10 cellular contexts compared by ENCODE assay signal in the genomic region with DNA sequence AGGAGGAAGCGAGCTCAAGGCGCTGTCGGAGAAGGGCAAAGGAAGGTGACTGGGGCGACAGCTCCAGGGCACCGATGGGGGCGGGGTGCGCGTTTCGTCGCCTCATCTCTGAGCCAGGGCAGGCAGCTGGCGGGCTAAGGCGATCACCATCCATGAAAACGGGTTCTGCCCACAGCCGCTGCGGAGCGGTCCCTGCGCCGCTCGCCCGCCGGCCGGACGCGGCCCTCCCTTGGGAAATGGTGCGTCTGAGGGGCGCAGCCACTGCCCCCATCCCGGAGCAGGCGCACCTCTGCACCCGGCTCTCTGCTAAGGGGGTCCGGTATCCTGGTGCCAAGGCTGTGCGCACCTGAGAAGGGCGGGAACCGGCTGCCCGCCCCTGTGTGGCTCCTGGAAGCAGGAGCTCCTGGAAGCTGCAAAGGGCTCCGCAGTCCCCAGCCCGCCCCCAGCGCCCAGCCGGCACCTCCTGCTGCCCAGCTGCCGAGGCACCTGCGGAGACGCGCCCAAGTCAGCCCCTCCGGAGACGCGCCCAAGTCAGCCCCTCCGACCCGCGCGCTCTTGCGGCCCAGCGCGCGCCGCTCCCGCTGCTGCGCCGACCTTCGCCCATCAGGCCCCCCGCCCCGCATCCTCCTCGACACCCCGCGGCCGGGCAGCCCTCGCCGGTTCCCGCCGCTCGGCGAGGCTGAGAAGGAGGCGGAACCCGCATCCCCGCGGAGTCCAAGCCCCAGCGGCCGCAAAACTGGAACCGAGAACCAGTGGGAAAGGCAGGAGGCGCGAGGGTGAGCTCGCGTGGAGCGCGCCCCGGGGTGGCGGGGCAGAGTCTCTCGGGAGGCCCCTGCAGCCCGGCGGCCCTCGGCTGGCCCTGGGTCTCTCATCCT. TPM values are rescaled to one million over a fixed set of nuclear protein-coding genes. Genes with fewer than 3 reads are reported as not detected.
DNase-seq lines count a peak whose midpoint lies in the region; ATAC-seq, FAIRE-seq and TF ChIP-seq lines count a peak whose summit lies in the region.
"Had no signal": no experiment of that assay in that cellular context is flagged by ENCODE, and none has a peak within 500 bp of the region (broad histone marks: within the 10 kb centered on the region; RNA-seq: fewer than 3 reads in every experiment).

No MANE protein-coding gene starts in this region.

- H3K9ac ChIP-seq in HepG2 (ENCODE audit: insufficient read depth, low read depth, low read length): no peak overlapping the region

- BruUV-seq in HepG2 (replicated peaks; lab: Mats Ljungman, UMichigan): no TSS peak

- H4K20me1 ChIP-seq in HepG2 (ENCODE audit: insufficient read depth, low read length): no peaks in the 10 kb centered on the region

- no peaks in the 10 kb centered on the region for H3K9me3 ChIP-seq in heart right ventricle
- no peaks in the 10 kb centered on the region for H3K9me3 ChIP-seq in HepG2 (ENCODE audit: low read length)
- H3K9me3 ChIP-seq in upper lobe of left lung: no peaks in the 10 kb centered on the region

- no peaks in the 10 kb centered on the region for H3K36me3 ChIP-seq in heart right ventricle
- H3K36me3 ChIP-seq in HepG2 (replicated peaks in 1 of 2; ENCODE audit: control insufficient read depth in 1 of 2, insufficient read depth in 2 of 2, low read length in 2 of 2): no peaks in the 10 kb centered on the region
- H3K36me3 ChIP-seq in upper lobe of left lung: no peaks in the 10 kb centered on the region

- POLR2A ChIA-PET in HepG2 (lab: Yijun Ruan, JAX): no interaction called here

- peak overlapping the region in 9 of 10 donors; percentile 17 to 54 (median 31) for H3K4me3 ChIP-seq in heart right ventricle
- H3K4me3 ChIP-seq in astrocyte of the cerebellum (ENCODE audit: low read depth, low read length): peak overlapping the region; percentile 39
- H3K4me3 ChIP-seq in HepG2 (replicated peaks in 1 of 3; ENCODE audit: insufficient read depth in 1 of 3, low read depth in 2 of 3, low read length in 3 of 3): peak overlapping the region; percentile 38 to 72 (median 58)
- H3K4me3 ChIP-seq in upper lobe of left lung: peak overlapping the region in 3 of 4 donors; percentile 37 to 54 (median 38)
- H3K4me3 ChIP-seq: K562 had no signal

- no peak overlapping the region for H2AFZ ChIP-seq in HepG2 (ENCODE audit: low read length)

- ATAC-seq in heart right ventricle (no peak), HepG2 (peak; percentile 53), upper lobe of left lung (ENCODE audit: low FRiP score in 2 of 2) (peak in 1 of 2 donors; percentile 31)

- H3K27me3 ChIP-seq in heart right ventricle (peaks cover 14 to 94% (median 82%) of the 10 kb centered on the region in 7 donors), HepG2 (ENCODE audit: control insufficient read depth in 1 of 2, insufficient read depth in 2 of 2, low read length in 2 of 2) (peaks cover 21 to 53% of the 10 kb centered on the region in 2 experiments), upper lobe of left lung (peaks cover 0 to 26% (median 11%) of the 10 kb centered on the region in 4 donors)

- no peak for TF ChIP-seq RAD21 in HepG2 (CRISPR knock-in tag; IDR thresholded peaks at IDR 0.05)

- H3K27ac ChIP-seq in heart right ventricle (no peak overlapping the region), HepG2 (ENCODE audit: extremely low read length, insufficient read depth, low read length) (no peak overlapping the region), upper lobe of left lung (no peak overlapping the region)

- intact Hi-C loops in heart right ventricle (cut with DNase I): no loop called here
- intact Hi-C loops in cardiac septum (cut with DNase I): no loop called here
- intact Hi-C loops in HepG2 (cut with micrococcal nuclease; ENCODE audit: unreplicated experiment): no loop called here

- peaks cover 0 to 16% (median 13%) of the 10 kb centered on the region in 9 donors for H3K4me1 ChIP-seq in heart right ventricle
- H3K4me1 ChIP-seq in HepG2 (ENCODE audit: insufficient read depth, low read length): peaks cover 10% of the 10 kb centered on the region; the same call in 1 of the 2 replicates
- H3K4me1 ChIP-seq in upper lobe of left lung: peaks cover 14 to 18% (median 18%) of the 10 kb centered on the region in 4 donors

- in situ Hi-C loops in astrocyte of the cerebellum (cut with HindIII; ENCODE audit: low sequenced_read_pairs) (no loop called here), HepG2 (cut with HindIII; ENCODE audit: extremely low pct_ligation_motif_present, low pct_unique_long_range_greater_than_20kb) (no loop called here)

- no peak for TF ChIP-seq EP300 in HepG2 (IDR thresholded peaks at IDR 0.05; ENCODE audit: low read depth in 2 of 2, low read length in 2 of 2)
- TF ChIP-seq EP300 in HepG2 (CRISPR knock-in tag; IDR thresholded peaks at IDR 0.05; ENCODE audit: borderline replicate concordance): no peak
- no peak for TF ChIP-seq EP300 in upper lobe of left lung (IDR thresholded peaks at IDR 0.05)

- H3K79me2 ChIP-seq in HepG2 (ENCODE audit: insufficient read depth, low read length): no peaks in the 10 kb centered on the region

- no peak for TF ChIP-seq POLR2A in HepG2 (IDR thresholded peaks at IDR 0.05; ENCODE audit: insufficient read depth in 1 of 2, low read depth in 2 of 2, low read length in 2 of 2)
- no peak for TF ChIP-seq POLR2A in upper lobe of left lung (IDR thresholded peaks at IDR 0.05)

- 1 to 2% methylated on average over 86 to 89 of the region's 89 CpGs for WGBS in heart right ventricle, 2 donors
- WGBS in HepG2 (ENCODE audit: low lambda C conversion rate): 28% methylated on average over 19 of the region's 89 CpGs
- 4 to 6% methylated on average over 5 to 60 of the region's 89 CpGs for WGBS in upper lobe of left lung, 2 donors

- CTCF ChIA-PET in HepG2 (lab: Yijun Ruan, JAX; ENCODE audit: low intra/inter-chr PET ratio, low total read pairs): no interaction called here

- H3K4me2 ChIP-seq in HepG2 (ENCODE audit: low read depth, low read length): peak overlapping the region; percentile 69

- DNase-seq in heart right ventricle: no peak
- no peak for DNase-seq in cardiac septum (ENCODE audit: low spot score)
- DNase-seq in astrocyte of the cerebellum (ENCODE audit: low read depth): no peak
- DNase-seq in HepG2 (ENCODE audit: low spot score): no peak
- peak in 1 of 2 donors; percentile 84 for DNase-seq in upper lobe of left lung
- no peak for DNase-seq in stimulated activated naive CD4-positive, alpha-beta T cell (lab: John Stamatoyannopoulos, UW)
- no peak for DNase-seq in T1000 (lab: John Stamatoyannopoulos, UW)
- no peak for DNase-seq in NCI-H2196 (lab: John Stamatoyannopoulos, UW; ENCODE audit: unreplicated experiment)
- DNase-seq: immature natural killer cell had no signal

- TF ChIP-seq CTCF in heart right ventricle (IDR thresholded peaks at IDR 0.05) (no peak), astrocyte of the cerebellum (IDR thresholded peaks at IDR 0.05; ENCODE audit: low read depth, low read length, missing control alignments) (no peak), HepG2 (CRISPR knock-in tag; IDR thresholded peaks at IDR 0.05) (no peak), upper lobe of left lung (IDR thresholded peaks at IDR 0.05) (no peak)

- no peak for FAIRE-seq in HepG2 (lab: Jason Lieb, UNC)
- FAIRE-seq: K562 had no signal

TF ChIP-seq in HepG2, 621 proteins besides CTCF, POLR2A, EP300 and RAD21 (continues in another document):
- TF ChIP-seq, protein P1, sequence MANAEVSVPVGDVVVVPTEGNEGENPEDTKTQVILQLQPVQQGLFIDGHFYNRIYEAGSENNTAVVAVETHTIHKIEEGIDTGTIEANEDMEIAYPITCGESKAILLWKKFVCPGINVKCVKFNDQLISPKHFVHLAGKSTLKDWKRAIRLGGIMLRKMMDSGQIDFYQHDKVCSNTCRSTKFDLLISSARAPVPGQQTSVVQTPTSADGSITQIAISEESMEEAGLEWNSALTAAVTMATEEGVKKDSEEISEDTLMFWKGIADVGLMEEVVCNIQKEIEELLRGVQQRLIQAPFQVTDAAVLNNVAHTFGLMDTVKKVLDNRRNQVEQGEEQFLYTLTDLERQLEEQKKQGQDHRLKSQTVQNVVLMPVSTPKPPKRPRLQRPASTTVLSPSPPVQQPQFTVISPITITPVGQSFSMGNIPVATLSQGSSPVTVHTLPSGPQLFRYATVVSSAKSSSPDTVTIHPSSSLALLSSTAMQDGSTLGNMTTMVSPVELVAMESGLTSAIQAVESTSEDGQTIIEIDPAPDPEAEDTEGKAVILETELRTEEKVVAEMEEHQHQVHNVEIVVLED (CRISPR knock-in tag; IDR thresholded peaks at IDR 0.05; ENCODE audit: borderline replicate concordance): no peak

RNA-seq across cellular contexts. Expression of a gene that starts 0.8 kb away (rescaled TPM):
- total RNA-seq in heart right ventricle (under 1 TPM in 1 of 10 donors, not detected in 9; 0.13 TPM), cardiac septum (not detected), HepG2 (2016; rRNA removed; fragmentation: Illumina TruSeq; extraction: Trizol) (0.04 and 0.06 TPM in 2 replicates), upper lobe of left lung (under 1 TPM in 3 of 6 donors, not detected in 3; 0.14 to 0.67 (median 0.47) TPM)
- polyA plus RNA-seq in heart right ventricle (not detected), HepG2 (2011; rRNA removed) (0.01 TPM in 1 of 2 replicates, not detected in the other)
- total RNA-seq in HepG2 (2016; cell fraction: cytosol; rRNA removed; fragmentation: Illumina TruSeq; extraction: Trizol; ENCODE audit: low read depth): not detected in 2 replicates
- total RNA-seq in HepG2 (2016; cell fraction: insoluble cytoplasmic fraction; rRNA removed; fragmentation: Illumina TruSeq; extraction: Trizol): 0.06 TPM in 1 of 2 replicates, not detected in the other
- total RNA-seq in HepG2 (2016; cell fraction: membrane; rRNA removed; fragmentation: Illumina TruSeq; extraction: Trizol): 0.07 TPM in 1 of 2 replicates, not detected in the other
- not detected in 2 replicates for total RNA-seq in HepG2 (2016; cell fraction: nucleus; rRNA removed; fragmentation: Illumina TruSeq; extraction: Trizol)
- 0.01 TPM in 1 of 2 replicates, not detected in the other for polyA plus RNA-seq in HepG2 (2011; cell fraction: cytosol; rRNA removed)
- polyA plus RNA-seq in HepG2 (2011; cell fraction: nucleus; rRNA removed): 0.03 TPM in 1 of 2 replicates, not detected in the other
- polyA plus RNA-seq in HepG2 (2012): not detected in 2 replicates
- not detected in 2 replicates for polyA plus RNA-seq in HepG2 (2016; cell fraction: cytosol; fragmentation: Illumina TruSeq; extraction: Trizol; ENCODE audit: low read depth)
- 0.08 TPM in 2 replicates for polyA plus RNA-seq in HepG2 (2016; cell fraction: insoluble cytoplasmic fraction; fragmentation: Illumina TruSeq; extraction: Trizol; ENCODE audit: low read depth)
- polyA plus RNA-seq in HepG2 (2016; cell fraction: membrane; fragmentation: Illumina TruSeq; extraction: Trizol; ENCODE audit: low read depth): not detected in 2 replicates
- polyA plus RNA-seq in HepG2 (2016; cell fraction: nucleus; fragmentation: Illumina TruSeq; extraction: Trizol; ENCODE audit: insufficient read depth, low read depth): 0.11 TPM in 2 replicates
- not detected in 2 replicates for polyA minus RNA-seq in HepG2 (2011; rRNA and poly(A)+ RNA removed; ENCODE audit: low replicate concordance)
- not detected in 2 replicates for polyA minus RNA-seq in HepG2 (2011; cell fraction: cytosol; rRNA and poly(A)+ RNA removed)
- not detected in 2 replicates for polyA minus RNA-seq in HepG2 (2011; cell fraction: nucleus; rRNA and poly(A)+ RNA removed)
- total RNA-seq: K562 had no signal
- polyA plus RNA-seq: immature natural killer cell, K562 had no signal
